In the genomic region with DNA sequence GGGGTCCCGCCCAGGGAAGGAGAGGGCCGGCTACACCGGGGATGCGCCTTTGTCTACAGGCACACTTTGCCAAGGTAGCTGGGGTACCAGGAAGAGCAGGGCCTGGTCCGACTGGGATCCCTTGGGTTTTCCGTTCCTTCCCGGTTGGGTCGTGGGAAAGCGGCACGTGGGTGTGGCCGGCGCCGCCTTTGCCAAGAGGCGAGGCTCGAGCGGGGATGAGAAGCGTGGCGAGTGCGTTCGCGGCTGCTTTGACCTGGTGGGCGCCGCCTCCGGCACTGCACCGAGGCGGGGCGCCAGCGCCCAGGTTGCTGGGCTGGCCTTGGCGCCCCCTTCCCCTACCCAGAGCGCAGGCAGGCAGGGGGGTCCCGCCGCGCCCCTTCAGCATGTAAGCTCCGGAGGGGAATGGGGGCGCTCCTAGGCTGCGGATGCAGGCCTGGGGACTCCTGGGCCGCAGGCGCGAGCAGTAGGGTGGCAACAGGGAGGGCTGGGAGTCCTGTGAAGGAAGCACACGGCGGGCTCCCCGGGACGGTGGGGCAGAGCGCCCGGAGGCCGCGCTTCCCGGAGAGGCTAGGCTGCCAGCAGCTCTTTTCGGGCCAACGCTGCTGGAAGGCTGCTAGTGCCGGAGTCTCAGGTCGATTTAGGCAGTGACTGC, we compare ENCODE assay signal across 8 cellular contexts. TPM values are rescaled to one million over a fixed set of nuclear protein-coding genes. Genes with fewer than 3 reads are reported as not detected.
DNase-seq lines count a peak whose midpoint lies in the region; ATAC-seq and TF ChIP-seq lines count a peak whose summit lies in the region.

No MANE protein-coding gene starts in this region.

- peaks cover 53% of the 10 kb centered on the region for H3K27me3 Mint-ChIP-seq in CD4-positive, alpha-beta T cell

- TF ChIP-seq CTCF in CD4-positive, alpha-beta T cell (IDR thresholded peaks at IDR 0.05): no peak
- TF ChIP-seq CTCF in esophagus muscularis mucosa (IDR thresholded peaks at IDR 0.05): no peak
- peak; percentile 69 for TF ChIP-seq CTCF in neural cell (IDR thresholded peaks at IDR 0.05; ENCODE audit: poor library complexity, severe bottlenecking)

- POLR2A ChIA-PET in CD4-positive, alpha-beta T cell (lab: Charles Lee): no interaction called here

- H3K4me1 Mint-ChIP-seq in CD4-positive, alpha-beta T cell (ENCODE audit: low read depth): peaks cover 22% of the 10 kb centered on the region

- H3K27ac ChIP-seq in CD4-positive, alpha-beta T cell (ENCODE audit: low read depth, low read length): no peak overlapping the region
- no peak overlapping the region for H3K27ac ChIP-seq in esophagus muscularis mucosa (replicated peaks in 1 of 4)
- H3K27ac ChIP-seq in neural cell (ENCODE audit: low read length): peak overlapping the region; percentile 73

- H3K36me3 ChIP-seq in NT2/D1 (ENCODE audit: insufficient read depth, insufficient read length, low read length) (peaks cover 30% of the 10 kb centered on the region), esophagus muscularis mucosa (peaks cover 0 to 26% (median 15%) of the 10 kb centered on the region in 4 donors), neural cell (ENCODE audit: insufficient read depth, low read length) (peaks cover 9% of the 10 kb centered on the region)

- H3K36me3 Mint-ChIP-seq in CD4-positive, alpha-beta T cell (ENCODE audit: low read depth): peaks cover 31% of the 10 kb centered on the region

- no peak for TF ChIP-seq EP300 in esophagus muscularis mucosa (IDR thresholded peaks at IDR 0.05)
- no peak for TF ChIP-seq EP300 in neural cell (conservative IDR thresholded peaks at IDR 0.05; ENCODE audit: poor library complexity, severe bottlenecking)

- H4K20me1 ChIP-seq in neural cell (ENCODE audit: insufficient read depth): no peaks in the 10 kb centered on the region

- no peak overlapping the region for H3K27ac Mint-ChIP-seq in CD4-positive, alpha-beta T cell

- no peaks in the 10 kb centered on the region for H3K9me3 Mint-ChIP-seq in CD4-positive, alpha-beta T cell

- H3K27me3 ChIP-seq in CD4-positive, alpha-beta T cell (ENCODE audit: control insufficient read depth, insufficient read depth, low read length): peaks cover 43% of the 10 kb centered on the region
- H3K27me3 ChIP-seq in NT2/D1 (ENCODE audit: insufficient read depth, insufficient read length): no peaks in the 10 kb centered on the region
- H3K27me3 ChIP-seq in esophagus muscularis mucosa: peaks cover 0 to 35% (median 0%) of the 10 kb centered on the region in 4 donors
- no peaks in the 10 kb centered on the region for H3K27me3 ChIP-seq in neural cell (ENCODE audit: insufficient read depth, low read depth, low read length)

- peak overlapping the region; percentile 81 for H3K4me2 ChIP-seq in neural cell (ENCODE audit: low read length)

- no peaks in the 10 kb centered on the region for H3K9me3 ChIP-seq in CD4-positive, alpha-beta T cell (ENCODE audit: control insufficient read depth, low read length)
- H3K9me3 ChIP-seq in NT2/D1 (ENCODE audit: insufficient read depth, low read length) (no peaks in the 10 kb centered on the region), esophagus muscularis mucosa (no peaks in the 10 kb centered on the region), neural cell (ENCODE audit: low read length) (no peaks in the 10 kb centered on the region)

- intact Hi-C loops in CD4-positive, alpha-beta T cell (cut with DNase I, micrococcal nuclease): no loop called here
- intact Hi-C loops in esophagus muscularis mucosa (cut with DNase I): no loop called here

- H3F3A ChIP-seq in neural cell (ENCODE audit: insufficient read depth, low read length, poor library complexity, severe bottlenecking): peaks cover 3% of the 10 kb centered on the region

- DNase-seq in CD4-positive, alpha-beta T cell: no peak
- DNase-seq in NT2/D1 (ENCODE audit: low read depth, low spot score): no peak
- DNase-seq in esophagus muscularis mucosa (ENCODE audit: extremely low spot score): no peak
- DNase-seq in NCI-H446 (lab: John Stamatoyannopoulos, UW): no peak
- DNase-seq in NCI-H526 treated with DMSO at 0.1 percent for 48 hours (lab: John Stamatoyannopoulos, UW): no peak

- peaks cover 43% of the 10 kb centered on the region for H3K79me2 ChIP-seq in neural cell (replicated peaks; ENCODE audit: insufficient read depth, low read length)

- CTCF ChIA-PET in CD4-positive, alpha-beta T cell (lab: Charles Lee): no interaction called here

- TF ChIP-seq RAD21 in neural cell (conservative IDR thresholded peaks at IDR 0.05): peak; percentile 43

- H3K9ac ChIP-seq in NT2/D1 (ENCODE audit: insufficient read length, low read depth): peak overlapping the region; percentile 86
- peak overlapping the region; percentile 85 for H3K9ac ChIP-seq in neural cell (ENCODE audit: low read length)

- H3K4me3 ChIP-seq in NT2/D1 (ENCODE audit: insufficient read length, low read depth): peak overlapping the region; percentile 62
- peak overlapping the region; percentile 61 to 74 (median 66) for H3K4me3 ChIP-seq in esophagus muscularis mucosa
- peak overlapping the region; percentile 97 for H3K4me3 ChIP-seq in neural cell (ENCODE audit: low read length)

- H2AFZ ChIP-seq in neural cell (ENCODE audit: low read depth, low read length): peak overlapping the region; percentile 51

- TF ChIP-seq POLR2A in esophagus muscularis mucosa (IDR thresholded peaks at IDR 0.05; ENCODE audit: low read depth): no peak

- peak overlapping the region; percentile 69 for H3K4me3 Mint-ChIP-seq in CD4-positive, alpha-beta T cell

- no peak for ATAC-seq in CD4-positive, alpha-beta T cell (ENCODE audit: poor library complexity)
- ATAC-seq in GM19397 (IDR thresholded peaks at IDR 0.05; ENCODE audit: unreplicated experiment) (no peak), GM21528 (IDR thresholded peaks at IDR 0.05; ENCODE audit: low FRiP score, unreplicated experiment) (no peak)

- H3K4me1 ChIP-seq in NT2/D1 (ENCODE audit: insufficient read depth, insufficient read length): peaks cover 23% of the 10 kb centered on the region
- H3K4me1 ChIP-seq in esophagus muscularis mucosa: peaks cover 32 to 35% (median 34%) of the 10 kb centered on the region in 4 donors

- 2% methylated on average over 25 of the region's 52 CpGs for WGBS in esophagus muscularis mucosa

- no peaks in the 10 kb centered on the region for H3K9me2 ChIP-seq in neural cell (ENCODE audit: insufficient read depth, low read length)

TF ChIP-seq in neural cell, 6 proteins besides CTCF, POLR2A, EP300 and RAD21:
- TF ChIP-seq MXI1 (conservative IDR thresholded peaks at IDR 0.05; ENCODE audit: poor library complexity, severe bottlenecking) (peak; percentile 72), SMC3 (conservative IDR thresholded peaks at IDR 0.05; ENCODE audit: poor library complexity) (peak; percentile 41), EZH2 (IDR thresholded peaks at IDR 0.05; ENCODE audit: borderline replicate concordance, insufficient read depth, low read length, poor library complexity, severe bottlenecking) (no peak), POLR2AphosphoS5 (IDR thresholded peaks at IDR 0.05) (peak; percentile 73)
- TF ChIP-seq, protein P1, sequence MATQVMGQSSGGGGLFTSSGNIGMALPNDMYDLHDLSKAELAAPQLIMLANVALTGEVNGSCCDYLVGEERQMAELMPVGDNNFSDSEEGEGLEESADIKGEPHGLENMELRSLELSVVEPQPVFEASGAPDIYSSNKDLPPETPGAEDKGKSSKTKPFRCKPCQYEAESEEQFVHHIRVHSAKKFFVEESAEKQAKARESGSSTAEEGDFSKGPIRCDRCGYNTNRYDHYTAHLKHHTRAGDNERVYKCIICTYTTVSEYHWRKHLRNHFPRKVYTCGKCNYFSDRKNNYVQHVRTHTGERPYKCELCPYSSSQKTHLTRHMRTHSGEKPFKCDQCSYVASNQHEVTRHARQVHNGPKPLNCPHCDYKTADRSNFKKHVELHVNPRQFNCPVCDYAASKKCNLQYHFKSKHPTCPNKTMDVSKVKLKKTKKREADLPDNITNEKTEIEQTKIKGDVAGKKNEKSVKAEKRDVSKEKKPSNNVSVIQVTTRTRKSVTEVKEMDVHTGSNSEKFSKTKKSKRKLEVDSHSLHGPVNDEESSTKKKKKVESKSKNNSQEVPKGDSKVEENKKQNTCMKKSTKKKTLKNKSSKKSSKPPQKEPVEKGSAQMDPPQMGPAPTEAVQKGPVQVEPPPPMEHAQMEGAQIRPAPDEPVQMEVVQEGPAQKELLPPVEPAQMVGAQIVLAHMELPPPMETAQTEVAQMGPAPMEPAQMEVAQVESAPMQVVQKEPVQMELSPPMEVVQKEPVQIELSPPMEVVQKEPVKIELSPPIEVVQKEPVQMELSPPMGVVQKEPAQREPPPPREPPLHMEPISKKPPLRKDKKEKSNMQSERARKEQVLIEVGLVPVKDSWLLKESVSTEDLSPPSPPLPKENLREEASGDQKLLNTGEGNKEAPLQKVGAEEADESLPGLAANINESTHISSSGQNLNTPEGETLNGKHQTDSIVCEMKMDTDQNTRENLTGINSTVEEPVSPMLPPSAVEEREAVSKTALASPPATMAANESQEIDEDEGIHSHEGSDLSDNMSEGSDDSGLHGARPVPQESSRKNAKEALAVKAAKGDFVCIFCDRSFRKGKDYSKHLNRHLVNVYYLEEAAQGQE (IDR thresholded peaks at IDR 0.05; ENCODE audit: borderline replicate concordance): peak; percentile 59

RNA-seq across cellular contexts. Expression of a gene that starts 2.0 kb away (rescaled TPM):
- total RNA-seq in CD4-positive, alpha-beta T cell: 1 to 10 TPM; 3.2 to 3.4 TPM
- total RNA-seq in esophagus muscularis mucosa: 1 to 10 TPM in 1 of 4 donors, under 1 TPM in 3; 0.13 to 1.3 (median 0.49) TPM
- polyA plus RNA-seq in neural cell: 12.5 and 30.1 TPM in 2 replicates
- polyA minus RNA-seq in neural cell: 29.0 and 38.2 TPM in 2 replicates

RNA-seq across cellular contexts. Expression of a gene that starts 25.0 kb away (rescaled TPM):
- total RNA-seq in CD4-positive, alpha-beta T cell: 10 to 100 TPM; 25.8 to 28.5 TPM
- 10 to 100 TPM; 59.8 to 94.4 (median 69.4) TPM for total RNA-seq in esophagus muscularis mucosa
- 109 and 133 TPM in 2 replicates for polyA plus RNA-seq in neural cell
- 100 and 119 TPM in 2 replicates for polyA minus RNA-seq in neural cell

RNA-seq across cellular contexts. Expression of a gene that starts 25.0 kb away (rescaled TPM):
- total RNA-seq in CD4-positive, alpha-beta T cell: 10 to 100 TPM; 40.1 to 40.3 TPM
- 10 to 100 TPM; 23.3 to 32.6 (median 24.0) TPM for total RNA-seq in esophagus muscularis mucosa
- polyA plus RNA-seq in neural cell: 18.5 and 23.6 TPM in 2 replicates
- polyA minus RNA-seq in neural cell: 30.6 and 35.1 TPM in 2 replicates
